Comparison of ENCODE assay signal across 15 cellular contexts in the genomic region with DNA sequence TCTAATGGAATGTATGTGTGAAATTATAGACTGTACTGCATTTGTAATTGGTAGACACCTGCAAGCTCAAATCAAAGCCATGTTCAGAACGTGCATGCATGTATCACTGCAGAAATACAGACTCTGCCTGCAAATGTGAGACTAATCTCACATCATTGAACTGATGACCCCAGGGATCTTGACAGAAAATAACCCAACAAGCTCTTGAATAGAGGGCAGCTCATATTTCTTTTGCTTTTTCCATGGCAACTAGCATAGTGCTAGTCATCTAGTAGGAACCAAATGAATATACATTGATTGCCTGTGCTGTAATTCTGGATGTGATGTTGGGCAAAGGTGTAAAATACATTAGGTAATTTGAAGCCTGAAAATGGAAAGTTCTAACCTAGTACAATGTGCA.
DNase-seq lines count a peak whose midpoint lies in the region; ATAC-seq, FAIRE-seq and TF ChIP-seq lines count a peak whose summit lies in the region.
"Had no signal": no experiment of that assay in that cellular context is flagged by ENCODE, and none has a peak within 500 bp of the region (broad histone marks: within the 10 kb centered on the region; RNA-seq: fewer than 3 reads in every experiment).

No MANE protein-coding gene starts in this region.

- H2AFZ ChIP-seq in OCI-LY1 (ENCODE audit: low read length) (no peak overlapping the region), endothelial cell of umbilical vein (ENCODE audit: low read depth, low read length) (no peak overlapping the region)

- CTCF ChIA-PET in endothelial cell of umbilical vein (lab: Charles Lee) = interaction anchor here (0.9 to 2.1 kb wide), 10 partner anchors 12 to 1301 kb away, joined by 3 to 8 read pairs (median 4); no protein-coding TSS in a partner anchor

- no peak for ATAC-seq in CD4-positive, CD25-positive, alpha-beta regulatory T cell (ENCODE audit: low read depth in 2 of 2)
- ATAC-seq in HG02938 (IDR thresholded peaks at IDR 0.05; ENCODE audit: unreplicated experiment) (no peak), left lung (no peak)
- ATAC-seq: left lobe of liver, Right ventricle myocardium inferior had no signal

- H3K27ac Mint-ChIP-seq in CD4-positive, CD25-positive, alpha-beta regulatory T cell = peak overlapping the region in 2 of 3 donors; percentile 88 to 91

- H3K79me2 ChIP-seq in OCI-LY1 (ENCODE audit: insufficient read depth, low read length) (0 out of 2 replicates have a peak, but pooled peaks cover 2% of the 10 kb centered on the region), endothelial cell of umbilical vein (ENCODE audit: control insufficient read depth, insufficient read depth, low read length) (no peaks in the 10 kb centered on the region)

- FAIRE-seq in GM12892 (lab: Jason Lieb, UNC) = peak; percentile 53
- FAIRE-seq in endothelial cell of umbilical vein (lab: Jason Lieb, UNC) = peak; percentile 26

- H3K27me3 Mint-ChIP-seq in CD4-positive, CD25-positive, alpha-beta regulatory T cell = no peaks in the 10 kb centered on the region

- H3K4me2 ChIP-seq in OCI-LY1 (ENCODE audit: low read length) (no peak overlapping the region), endothelial cell of umbilical vein (ENCODE audit: insufficient read depth, low read length) (no peak overlapping the region)

- peaks cover 42 to 85% (median 75%) of the 10 kb centered on the region in 4 donors for H3K4me1 Mint-ChIP-seq in CD4-positive, CD25-positive, alpha-beta regulatory T cell

- H4K20me1 ChIP-seq in OCI-LY1 (ENCODE audit: insufficient read depth, low read length) = no peaks in the 10 kb centered on the region
- no peaks in the 10 kb centered on the region for H4K20me1 ChIP-seq in endothelial cell of umbilical vein (replicated peaks; ENCODE audit: control insufficient read depth, extremely low read depth, insufficient read depth, low read length)

- H3K36me3 ChIP-seq in CD4-positive, CD25-positive, alpha-beta regulatory T cell (ENCODE audit: control insufficient read depth, insufficient read depth, low read length) = peaks cover 99% of the 10 kb centered on the region
- peaks cover 96% of the 10 kb centered on the region for H3K36me3 ChIP-seq in OCI-LY1 (ENCODE audit: insufficient read depth, low read length)
- no peaks in the 10 kb centered on the region for H3K36me3 ChIP-seq in endothelial cell of umbilical vein (ENCODE audit: control insufficient read depth in 2 of 2, extremely low read depth in 1 of 2, insufficient read depth in 2 of 2, low read length in 2 of 2)
- peaks cover 0 to 69% of the 10 kb centered on the region in 2 donors for H3K36me3 ChIP-seq in left lung

- H3F3A ChIP-seq in OCI-LY1 (ENCODE audit: insufficient read depth, low read length) = no peaks in the 10 kb centered on the region

- DNase-seq in CD4-positive, CD25-positive, alpha-beta regulatory T cell = no peak
- DNase-seq in GM12892 (ENCODE audit: insufficient read length) (no peak), endothelial cell of umbilical vein (ENCODE audit: low read depth, low spot score) (no peak), left lung (no peak), HCEC 1CT (no peak), superior temporal gyrus (ENCODE audit: extremely low spot score) (no peak)
- DNase-seq: activated gamma-delta T cell, caudate nucleus, head of caudate nucleus, NCI-H2081 treated with DMSO at 0.1 percent for 48 hours had no signal

- BruUV-seq in endothelial cell of umbilical vein (replicated peaks; lab: Mats Ljungman, UMichigan) = no TSS peak

- dilution Hi-C loops in endothelial cell of umbilical vein (cut with MboI; ENCODE audit: extremely low pct_ligation_motif_present, low sequenced_read_pairs) = no loop called here

- TF ChIP-seq CTCF in OCI-LY1 (IDR thresholded peaks at IDR 0.05; ENCODE audit: low read length) (no peak), endothelial cell of umbilical vein (IDR thresholded peaks at IDR 0.05; ENCODE audit: extremely low read depth in 1 of 2, insufficient read depth in 1 of 2, low read depth in 1 of 2, low read length in 2 of 2) (no peak), left lung (IDR thresholded peaks at IDR 0.05) (no peak)

- H3K9me1 ChIP-seq in endothelial cell of umbilical vein (replicated peaks; ENCODE audit: control insufficient read depth, extremely low read depth, insufficient read depth, low read length) = no peaks in the 10 kb centered on the region

- H3K4me3 Mint-ChIP-seq in CD4-positive, CD25-positive, alpha-beta regulatory T cell = peak overlapping the region in 3 of 4 donors; percentile 16 to 45 (median 29)
- H3K4me3 Mint-ChIP-seq: neural crest cell had no signal

- H3K9me3 ChIP-seq in CD4-positive, CD25-positive, alpha-beta regulatory T cell (ENCODE audit: control insufficient read depth in 2 of 2, low read length in 2 of 2) = no peaks in the 10 kb centered on the region
- H3K9me3 ChIP-seq in OCI-LY1 (ENCODE audit: low read length) = no peaks in the 10 kb centered on the region
- no peaks in the 10 kb centered on the region for H3K9me3 ChIP-seq in endothelial cell of umbilical vein (replicated peaks; ENCODE audit: control insufficient read depth, insufficient read depth, low read length)
- H3K9me3 ChIP-seq in left lung = no peaks in the 10 kb centered on the region

- no peaks in the 10 kb centered on the region for H3K27me3 ChIP-seq in CD4-positive, CD25-positive, alpha-beta regulatory T cell (ENCODE audit: control insufficient read depth, insufficient read depth, low read length)
- H3K27me3 ChIP-seq in OCI-LY1 (ENCODE audit: insufficient read depth, low read length) (no peaks in the 10 kb centered on the region), endothelial cell of umbilical vein (ENCODE audit: control insufficient read depth in 2 of 2, insufficient read depth in 2 of 2, low read length in 2 of 2) (peaks cover 0 to 4% of the 10 kb centered on the region in 2 experiments), left lung (no peaks in the 10 kb centered on the region)

- H3K9ac ChIP-seq in OCI-LY1 (ENCODE audit: low read length) (no peak overlapping the region), endothelial cell of umbilical vein (replicated peaks; ENCODE audit: extremely low read depth, insufficient read depth, low read length) (no peak overlapping the region)

- peaks cover 74% of the 10 kb centered on the region for H3K36me3 Mint-ChIP-seq in CD4-positive, CD25-positive, alpha-beta regulatory T cell

- intact Hi-C loops in endothelial cell of umbilical vein (cut with micrococcal nuclease) = no loop called here
- intact Hi-C loops in left lung (cut with DNase I) = no loop called here

- H3K9me3 Mint-ChIP-seq in CD4-positive, CD25-positive, alpha-beta regulatory T cell = peaks cover 0 to 1% (median 0%) of the 10 kb centered on the region in 7 donors
- H3K9me3 Mint-ChIP-seq: neural crest cell had no signal

- POLR2A ChIA-PET in endothelial cell of umbilical vein (lab: Charles Lee) = no interaction called here

- peak overlapping the region; percentile 58 for H3K27ac ChIP-seq in CD4-positive, CD25-positive, alpha-beta regulatory T cell (ENCODE audit: insufficient read depth, low read length, poor library complexity, severe bottlenecking)
- peak overlapping the region; percentile 29 for H3K27ac ChIP-seq in OCI-LY1 (ENCODE audit: low read depth, low read length, poor library complexity, severe bottlenecking)
- H3K27ac ChIP-seq in endothelial cell of umbilical vein (ENCODE audit: insufficient read depth, low read depth, low read length) = no peak overlapping the region
- H3K27ac ChIP-seq in left lung = no peak overlapping the region

- TF ChIP-seq POLR2A in GM12892 (IDR thresholded peaks at IDR 0.05; ENCODE audit: low read depth, low read length) (no peak), endothelial cell of umbilical vein (IDR thresholded peaks at IDR 0.05; ENCODE audit: low read depth, low read length) (no peak)

- peaks cover 38% of the 10 kb centered on the region for H3K4me1 ChIP-seq in CD4-positive, CD25-positive, alpha-beta regulatory T cell (ENCODE audit: control insufficient read depth, insufficient read depth, low read length, poor library complexity, severe bottlenecking)
- H3K4me1 ChIP-seq in OCI-LY1 (ENCODE audit: insufficient read depth, low read length, severe bottlenecking) (peaks cover 29% of the 10 kb centered on the region), endothelial cell of umbilical vein (ENCODE audit: control insufficient read depth, extremely low read depth, insufficient read depth, low read length) (no peaks in the 10 kb centered on the region), left lung (peaks cover 0 to 10% of the 10 kb centered on the region in 2 donors)

- no peaks in the 10 kb centered on the region for H3K9me2 ChIP-seq in OCI-LY1 (ENCODE audit: low read depth, low read length)

- peak overlapping the region; percentile 22 for H3K4me3 ChIP-seq in CD4-positive, CD25-positive, alpha-beta regulatory T cell (ENCODE audit: low read depth, low read length)
- H3K4me3 ChIP-seq in OCI-LY1 (ENCODE audit: low read depth, low read length, poor library complexity, severe bottlenecking) = no peak overlapping the region
- no peak overlapping the region for H3K4me3 ChIP-seq in endothelial cell of umbilical vein (replicated peaks in 1 of 3; ENCODE audit: insufficient read depth in 1 of 3, low read depth in 1 of 3, low read length in 3 of 3)
- H3K4me3 ChIP-seq in left lung = no peak overlapping the region

TF ChIP-seq in endothelial cell of umbilical vein, 7 proteins besides CTCF, POLR2A, EP300 and RAD21:
- TF ChIP-seq FOS (IDR thresholded peaks at IDR 0.05; ENCODE audit: borderline replicate concordance, insufficient read depth, low read length) (no peak), POLR2AphosphoS5 (IDR thresholded peaks at IDR 0.05; ENCODE audit: insufficient read depth, low read depth, low read length) (no peak), GATA2 (IDR thresholded peaks at IDR 0.05; ENCODE audit: insufficient read depth, insufficient read length, low read depth, low read length) (no peak), EZH2 (IDR thresholded peaks at IDR 0.05; ENCODE audit: borderline replicate concordance, low read depth, low read length, severe bottlenecking) (no peak), MYC (IDR thresholded peaks at IDR 0.05; ENCODE audit: low read depth, low read length) (no peak), JUN (IDR thresholded peaks at IDR 0.05; ENCODE audit: borderline replicate concordance, insufficient read depth, insufficient read length, low read depth) (no peak)
- TF ChIP-seq, protein P1, sequence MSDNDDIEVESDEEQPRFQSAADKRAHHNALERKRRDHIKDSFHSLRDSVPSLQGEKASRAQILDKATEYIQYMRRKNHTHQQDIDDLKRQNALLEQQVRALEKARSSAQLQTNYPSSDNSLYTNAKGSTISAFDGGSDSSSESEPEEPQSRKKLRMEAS (IDR thresholded peaks at IDR 0.05; ENCODE audit: insufficient read depth, insufficient read length) = no peak

Comparison
In these comparisons a context has a peak if more than half of its experiments do, and no peak if none do; other contexts are left out.
1. H3K27ac ChIP-seq: peak in CD4-positive, CD25-positive, alpha-beta regulatory T cell (single experiment) and OCI-LY1 (single experiment); none in endothelial cell of umbilical vein (single experiment) and left lung (0 of 2).